In the genomic region with DNA sequence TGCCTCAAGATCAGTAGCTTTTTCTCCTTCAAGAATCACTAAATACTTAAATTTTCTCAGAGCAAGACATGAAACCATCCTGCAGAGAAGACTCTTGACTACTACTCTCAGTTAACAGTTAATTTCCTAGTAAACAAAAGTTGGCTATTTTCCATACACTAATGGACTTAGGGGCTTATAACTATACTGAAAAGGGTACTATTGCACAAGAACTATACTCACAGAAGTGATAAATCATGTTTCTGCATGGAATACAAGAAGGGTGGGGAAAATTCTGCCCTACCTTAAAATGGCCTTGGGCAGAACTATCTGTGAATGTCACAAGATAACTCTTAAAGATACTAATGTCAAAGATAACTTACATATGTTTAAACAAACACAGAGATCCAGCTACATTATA, we compare ENCODE assay signal across 22 cellular contexts.
"Had no signal": no experiment of that assay in that cellular context is flagged by ENCODE, and none has a peak within 500 bp of the region (broad histone marks: within the 10 kb centered on the region; RNA-seq: fewer than 3 reads in every experiment).

No MANE protein-coding gene starts in this region.

- H3K27ac ChIP-seq: foreskin keratinocyte, neutrophil, ovary, prostate gland, spleen, testis had no signal

- H3K36me3 ChIP-seq: neutrophil, ovary, prostate gland had no signal

- H3K4me1 Mint-ChIP-seq: brain had no signal

- H3K4me1 ChIP-seq: foreskin keratinocyte, prostate gland had no signal

- H3K4me3 Mint-ChIP-seq: activated CD4-positive, alpha-beta memory T cell treated with anti-CD3 and anti-CD28 coated beads, Interleukin-2, amount 10 ng/mL, durations not matched to agents 7 days and 5 days; activated CD4-positive, alpha-beta T cell treated with anti-CD3 and anti-CD28 coated beads, Interleukin-2, amount 10 ng/mL, durations not matched to agents 24 days and 14 days; activated T-helper 1 cell treated with anti-CD3 and anti-CD28 coated beads, Interleukin-12 subunit alpha, Interleukin-12 subunit beta, Interleukin-2, Interleukin-4 antibody, amounts not matched to agents 30 ng/mL and 10 ng/mL and 1 ng/mL, durations not matched to agents 14 hours and 24 hours and 36 hours; brain; immature natural killer cell had no signal

- DNase-seq: activated CD4-positive, alpha-beta memory T cell treated with anti-CD3 and anti-CD28 coated beads, Interleukin-2, amount 10 ng/mL, durations not matched to agents 7 days and 5 days; activated CD4-positive, alpha-beta T cell treated with anti-CD3 and anti-CD28 coated beads, Interleukin-2, amount 10 ng/mL, durations not matched to agents 24 days and 14 days; activated gamma-delta T cell; activated naive CD4-positive, alpha-beta T cell treated with anti-CD3 and anti-CD28 coated beads, Interleukin-2, amount 50 U/mL, for 16 hours; aorta; caudate nucleus; dermis blood vessel endothelial cell; effector CD8-positive, alpha-beta T cell; foreskin keratinocyte; immature natural killer cell; naive thymus-derived CD8-positive, alpha-beta T cell; ovary; spleen; stimulated activated CD4-positive, alpha-beta T cell treated with anti-CD3 and anti-CD28 coated beads, Interleukin-4, amount 100 ng/mL, for 1 hour; stimulated activated naive CD4-positive, alpha-beta T cell; T-helper 2 cell; testis had no signal

- H3K27ac Mint-ChIP-seq: activated CD4-positive, alpha-beta memory T cell treated with anti-CD3 and anti-CD28 coated beads, Interleukin-2, amount 10 ng/mL, durations not matched to agents 7 days and 5 days; activated CD4-positive, alpha-beta T cell treated with anti-CD3 and anti-CD28 coated beads, Interleukin-2, amount 10 ng/mL, durations not matched to agents 24 days and 14 days; activated T-helper 1 cell treated with anti-CD3 and anti-CD28 coated beads, Interleukin-12 subunit alpha, Interleukin-12 subunit beta, Interleukin-2, Interleukin-4 antibody, amounts not matched to agents 30 ng/mL and 10 ng/mL and 1 ng/mL, durations not matched to agents 14 hours and 24 hours and 36 hours; brain had no signal

- H3K27me3 Mint-ChIP-seq: activated CD4-positive, alpha-beta memory T cell treated with anti-CD3 and anti-CD28 coated beads, Interleukin-2, amount 10 ng/mL, durations not matched to agents 7 days and 5 days; brain; naive thymus-derived CD8-positive, alpha-beta T cell had no signal

- H3K4me3 ChIP-seq: lung, ovary, prostate gland, spleen, testis had no signal

- H3K9me3 ChIP-seq: neutrophil, ovary, prostate gland, spleen, testis had no signal

- H3K27me3 ChIP-seq: foreskin keratinocyte, neutrophil, ovary, spleen, testis had no signal

- H3K9me3 Mint-ChIP-seq: activated CD4-positive, alpha-beta memory T cell treated with anti-CD3 and anti-CD28 coated beads, Interleukin-2, amount 10 ng/mL, durations not matched to agents 7 days and 5 days; activated CD4-positive, alpha-beta T cell treated with anti-CD3 and anti-CD28 coated beads, Interleukin-2, amount 10 ng/mL, durations not matched to agents 24 days and 14 days; activated T-helper 1 cell treated with anti-CD3 and anti-CD28 coated beads, Interleukin-12 subunit alpha, Interleukin-12 subunit beta, Interleukin-2, Interleukin-4 antibody, amounts not matched to agents 30 ng/mL and 10 ng/mL and 1 ng/mL, durations not matched to agents 14 hours and 24 hours and 36 hours; immature natural killer cell; naive thymus-derived CD8-positive, alpha-beta T cell had no signal
